ENCODE assay signal across 1 cellular context in genomic region chr16:3187798-3188674, GRCh38.
TF ChIP-seq lines count a peak whose summit lies in the region.

OR1F1 (plus strand) TSS chr16:3188204.

TF ChIP-seq in HepG2, 621 proteins besides CTCF, POLR2A, EP300 and RAD21 (continued from another document and continues in another):
- TF ChIP-seq GATAD1 (CRISPR knock-in tag; IDR thresholded peaks at IDR 0.05) (0 out of 2 replicates have a peak, but pooled peaks have one; percentile 41), ZNF101 (CRISPR knock-in tag; IDR thresholded peaks at IDR 0.05; ENCODE audit: borderline replicate concordance, low read depth) (no peak), GABPB1 (CRISPR knock-in tag; IDR thresholded peaks at IDR 0.05) (peak; percentile 21; the same call in 1 of the 2 replicates), HMGXB4 (CRISPR knock-in tag; IDR thresholded peaks at IDR 0.05; ENCODE audit: borderline replicate concordance in 1 of 2, low read depth in 1 of 2) (peak; percentile 78; a peak in 2 of 4 replicates), PITX1 (CRISPR knock-in tag; IDR thresholded peaks at IDR 0.05) (peak; percentile 31; the same call in 1 of the 2 replicates), ZNF605 (CRISPR knock-in tag; IDR thresholded peaks at IDR 0.05) (no peak), THYN1 (CRISPR knock-in tag; IDR thresholded peaks at IDR 0.05; ENCODE audit: borderline replicate concordance, low read depth) (no peak), PTBP1 (IDR thresholded peaks at IDR 0.05; ENCODE audit: low read depth, low read length, poor library complexity, severe bottlenecking) (peak; percentile 98), YY1 (IDR thresholded peaks at IDR 0.05; ENCODE audit: insufficient read depth, insufficient replicate concordance, low read depth, low read length) (peak; percentile 28), ZBTB20 (CRISPR knock-in tag; IDR thresholded peaks at IDR 0.05; ENCODE audit: borderline replicate concordance, low read depth) (0 out of 2 replicates have a peak, but pooled peaks have one; percentile 31), IRF9 (CRISPR knock-in tag; IDR thresholded peaks at IDR 0.05; ENCODE audit: borderline replicate concordance) (0 out of 2 replicates have a peak, but pooled peaks have one; percentile 15), ATF1 (CRISPR knock-in tag; IDR thresholded peaks at IDR 0.05) (0 out of 2 replicates have a peak, but pooled peaks have one; percentile 52), NFIC (IDR thresholded peaks at IDR 0.05; ENCODE audit: low read length) (0 out of 2 replicates have a peak, but pooled peaks have one; percentile 37), THAP11 (CRISPR knock-in tag; IDR thresholded peaks at IDR 0.05) (peak; percentile 48; the same call in 1 of the 2 replicates), FOSL2 (CRISPR knock-in tag; IDR thresholded peaks at IDR 0.05) (0 out of 2 replicates have a peak, but pooled peaks have one; percentile 11), CREM (IDR thresholded peaks at IDR 0.05) (peak; percentile 63), CREM (CRISPR knock-in tag; IDR thresholded peaks at IDR 0.05) (no peak), SOX6 (IDR thresholded peaks at IDR 0.05) (no peak), SOX6 (CRISPR knock-in tag; IDR thresholded peaks at IDR 0.05) (0 out of 2 replicates have a peak, but pooled peaks have one; percentile 26), STAG1 (CRISPR knock-in tag; IDR thresholded peaks at IDR 0.05) (no peak), SNAPC2 (CRISPR knock-in tag; IDR thresholded peaks at IDR 0.05) (0 out of 2 replicates have a peak, but pooled peaks have one; percentile 5), AFF4 (CRISPR knock-in tag; IDR thresholded peaks at IDR 0.05) (no peak), ZNF280D (CRISPR knock-in tag; IDR thresholded peaks at IDR 0.05) (0 out of 2 replicates have a peak, but pooled peaks have one; percentile 26), ZNF674 (CRISPR knock-in tag; IDR thresholded peaks at IDR 0.05; ENCODE audit: low read depth) (no peak), MED1 (CRISPR knock-in tag; IDR thresholded peaks at IDR 0.05) (peak; percentile 44), ADNP (CRISPR knock-in tag; IDR thresholded peaks at IDR 0.05) (0 out of 2 replicates have a peak, but pooled peaks have one; percentile 35), PRPF4 (IDR thresholded peaks at IDR 0.05; ENCODE audit: low read depth, low read length, poor library complexity, severe bottlenecking) (peak; percentile 94)
- TF ChIP-seq, protein P1, sequence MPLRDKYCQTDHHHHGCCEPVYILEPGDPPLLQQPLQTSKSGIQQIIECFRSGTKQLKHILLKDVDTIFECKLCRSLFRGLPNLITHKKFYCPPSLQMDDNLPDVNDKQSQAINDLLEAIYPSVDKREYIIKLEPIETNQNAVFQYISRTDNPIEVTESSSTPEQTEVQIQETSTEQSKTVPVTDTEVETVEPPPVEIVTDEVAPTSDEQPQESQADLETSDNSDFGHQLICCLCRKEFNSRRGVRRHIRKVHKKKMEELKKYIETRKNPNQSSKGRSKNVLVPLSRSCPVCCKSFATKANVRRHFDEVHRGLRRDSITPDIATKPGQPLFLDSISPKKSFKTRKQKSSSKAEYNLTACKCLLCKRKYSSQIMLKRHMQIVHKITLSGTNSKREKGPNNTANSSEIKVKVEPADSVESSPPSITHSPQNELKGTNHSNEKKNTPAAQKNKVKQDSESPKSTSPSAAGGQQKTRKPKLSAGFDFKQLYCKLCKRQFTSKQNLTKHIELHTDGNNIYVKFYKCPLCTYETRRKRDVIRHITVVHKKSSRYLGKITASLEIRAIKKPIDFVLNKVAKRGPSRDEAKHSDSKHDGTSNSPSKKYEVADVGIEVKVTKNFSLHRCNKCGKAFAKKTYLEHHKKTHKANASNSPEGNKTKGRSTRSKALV (CRISPR knock-in tag; IDR thresholded peaks at IDR 0.05) = peak; percentile 76
- TF ChIP-seq, protein P2, sequence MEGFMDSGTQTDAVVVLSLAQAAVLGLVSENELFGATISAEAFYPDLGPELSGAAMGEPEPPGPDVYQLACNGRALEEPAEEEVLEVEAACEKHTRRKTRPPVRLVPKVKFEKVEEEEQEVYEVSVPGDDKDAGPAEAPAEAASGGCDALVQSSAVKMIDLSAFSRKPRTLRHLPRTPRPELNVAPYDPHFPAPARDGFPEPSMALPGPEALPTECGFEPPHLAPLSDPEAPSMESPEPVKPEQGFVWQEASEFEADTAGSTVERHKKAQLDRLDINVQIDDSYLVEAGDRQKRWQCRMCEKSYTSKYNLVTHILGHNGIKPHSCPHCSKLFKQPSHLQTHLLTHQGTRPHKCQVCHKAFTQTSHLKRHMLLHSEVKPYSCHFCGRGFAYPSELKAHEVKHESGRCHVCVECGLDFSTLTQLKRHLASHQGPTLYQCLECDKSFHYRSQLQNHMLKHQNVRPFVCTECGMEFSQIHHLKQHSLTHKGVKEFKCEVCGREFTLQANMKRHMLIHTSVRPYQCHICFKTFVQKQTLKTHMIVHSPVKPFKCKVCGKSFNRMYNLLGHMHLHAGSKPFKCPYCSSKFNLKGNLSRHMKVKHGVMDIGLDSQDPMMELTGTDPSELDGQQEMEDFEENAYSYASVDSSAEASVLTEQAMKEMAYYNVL (CRISPR knock-in tag; IDR thresholded peaks at IDR 0.05; ENCODE audit: borderline replicate concordance) = peak; percentile 71; the same call in 1 of the 2 replicates
- TF ChIP-seq, protein P3, sequence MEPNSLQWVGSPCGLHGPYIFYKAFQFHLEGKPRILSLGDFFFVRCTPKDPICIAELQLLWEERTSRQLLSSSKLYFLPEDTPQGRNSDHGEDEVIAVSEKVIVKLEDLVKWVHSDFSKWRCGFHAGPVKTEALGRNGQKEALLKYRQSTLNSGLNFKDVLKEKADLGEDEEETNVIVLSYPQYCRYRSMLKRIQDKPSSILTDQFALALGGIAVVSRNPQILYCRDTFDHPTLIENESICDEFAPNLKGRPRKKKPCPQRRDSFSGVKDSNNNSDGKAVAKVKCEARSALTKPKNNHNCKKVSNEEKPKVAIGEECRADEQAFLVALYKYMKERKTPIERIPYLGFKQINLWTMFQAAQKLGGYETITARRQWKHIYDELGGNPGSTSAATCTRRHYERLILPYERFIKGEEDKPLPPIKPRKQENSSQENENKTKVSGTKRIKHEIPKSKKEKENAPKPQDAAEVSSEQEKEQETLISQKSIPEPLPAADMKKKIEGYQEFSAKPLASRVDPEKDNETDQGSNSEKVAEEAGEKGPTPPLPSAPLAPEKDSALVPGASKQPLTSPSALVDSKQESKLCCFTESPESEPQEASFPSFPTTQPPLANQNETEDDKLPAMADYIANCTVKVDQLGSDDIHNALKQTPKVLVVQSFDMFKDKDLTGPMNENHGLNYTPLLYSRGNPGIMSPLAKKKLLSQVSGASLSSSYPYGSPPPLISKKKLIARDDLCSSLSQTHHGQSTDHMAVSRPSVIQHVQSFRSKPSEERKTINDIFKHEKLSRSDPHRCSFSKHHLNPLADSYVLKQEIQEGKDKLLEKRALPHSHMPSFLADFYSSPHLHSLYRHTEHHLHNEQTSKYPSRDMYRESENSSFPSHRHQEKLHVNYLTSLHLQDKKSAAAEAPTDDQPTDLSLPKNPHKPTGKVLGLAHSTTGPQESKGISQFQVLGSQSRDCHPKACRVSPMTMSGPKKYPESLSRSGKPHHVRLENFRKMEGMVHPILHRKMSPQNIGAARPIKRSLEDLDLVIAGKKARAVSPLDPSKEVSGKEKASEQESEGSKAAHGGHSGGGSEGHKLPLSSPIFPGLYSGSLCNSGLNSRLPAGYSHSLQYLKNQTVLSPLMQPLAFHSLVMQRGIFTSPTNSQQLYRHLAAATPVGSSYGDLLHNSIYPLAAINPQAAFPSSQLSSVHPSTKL (CRISPR knock-in tag; IDR thresholded peaks at IDR 0.05) = 0 out of 2 replicates have a peak, but pooled peaks have one; percentile 15
- TF ChIP-seq, protein P4, sequence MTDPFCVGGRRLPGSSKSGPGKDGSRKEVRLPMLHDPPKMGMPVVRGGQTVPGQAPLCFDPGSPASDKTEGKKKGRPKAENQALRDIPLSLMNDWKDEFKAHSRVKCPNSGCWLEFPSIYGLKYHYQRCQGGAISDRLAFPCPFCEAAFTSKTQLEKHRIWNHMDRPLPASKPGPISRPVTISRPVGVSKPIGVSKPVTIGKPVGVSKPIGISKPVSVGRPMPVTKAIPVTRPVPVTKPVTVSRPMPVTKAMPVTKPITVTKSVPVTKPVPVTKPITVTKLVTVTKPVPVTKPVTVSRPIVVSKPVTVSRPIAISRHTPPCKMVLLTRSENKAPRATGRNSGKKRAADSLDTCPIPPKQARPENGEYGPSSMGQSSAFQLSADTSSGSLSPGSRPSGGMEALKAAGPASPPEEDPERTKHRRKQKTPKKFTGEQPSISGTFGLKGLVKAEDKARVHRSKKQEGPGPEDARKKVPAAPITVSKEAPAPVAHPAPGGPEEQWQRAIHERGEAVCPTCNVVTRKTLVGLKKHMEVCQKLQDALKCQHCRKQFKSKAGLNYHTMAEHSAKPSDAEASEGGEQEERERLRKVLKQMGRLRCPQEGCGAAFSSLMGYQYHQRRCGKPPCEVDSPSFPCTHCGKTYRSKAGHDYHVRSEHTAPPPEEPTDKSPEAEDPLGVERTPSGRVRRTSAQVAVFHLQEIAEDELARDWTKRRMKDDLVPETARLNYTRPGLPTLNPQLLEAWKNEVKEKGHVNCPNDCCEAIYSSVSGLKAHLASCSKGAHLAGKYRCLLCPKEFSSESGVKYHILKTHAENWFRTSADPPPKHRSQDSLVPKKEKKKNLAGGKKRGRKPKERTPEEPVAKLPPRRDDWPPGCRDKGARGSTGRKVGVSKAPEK (CRISPR knock-in tag; IDR thresholded peaks at IDR 0.05; ENCODE audit: borderline replicate concordance) = 0 out of 2 replicates have a peak, but pooled peaks have one; percentile 32
- TF ChIP-seq, protein P5, sequence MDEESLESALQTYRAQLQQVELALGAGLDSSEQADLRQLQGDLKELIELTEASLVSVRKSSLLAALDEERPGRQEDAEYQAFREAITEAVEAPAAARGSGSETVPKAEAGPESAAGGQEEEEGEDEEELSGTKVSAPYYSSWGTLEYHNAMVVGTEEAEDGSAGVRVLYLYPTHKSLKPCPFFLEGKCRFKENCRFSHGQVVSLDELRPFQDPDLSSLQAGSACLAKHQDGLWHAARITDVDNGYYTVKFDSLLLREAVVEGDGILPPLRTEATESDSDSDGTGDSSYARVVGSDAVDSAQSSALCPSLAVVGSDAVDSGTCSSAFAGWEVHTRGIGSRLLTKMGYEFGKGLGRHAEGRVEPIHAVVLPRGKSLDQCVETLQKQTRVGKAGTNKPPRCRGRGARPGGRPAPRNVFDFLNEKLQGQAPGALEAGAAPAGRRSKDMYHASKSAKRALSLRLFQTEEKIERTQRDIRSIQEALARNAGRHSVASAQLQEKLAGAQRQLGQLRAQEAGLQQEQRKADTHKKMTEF (CRISPR knock-in tag; IDR thresholded peaks at IDR 0.05) = peak; percentile 57; the same call in 1 of the 2 replicates
